In genomic region chr7:140217750-140218501, GRCh38 we compare ENCODE assay signal across 31 cellular contexts.
"Had no signal": no experiment of that assay in that cellular context is flagged by ENCODE, and none has a peak within 500 bp of the region (broad histone marks: within the 10 kb centered on the region; RNA-seq: fewer than 3 reads in every experiment).

No MANE protein-coding gene starts in this region.

- H3K4me1 ChIP-seq: ascending aorta, breast epithelium had no signal

- ATAC-seq: activated CD4-positive, alpha-beta T cell treated with anti-CD3 and anti-CD28 coated beads for 36 hours; activated CD8-positive, alpha-beta memory T cell treated with anti-CD3 and anti-CD28 coated beads, Interleukin-2, amount 10 ng/mL, durations not matched to agents 7 days and 5 days; activated CD8-positive, alpha-beta T cell treated with anti-CD3 and anti-CD28 coated beads, Interleukin-2, amount 10 ng/mL, durations not matched to agents 7 days and 5 days; activated naive CD4-positive, alpha-beta T cell treated with anti-CD3 and anti-CD28 coated beads, Interleukin-2, amount 50 U/mL, for 72 hours; activated T-cell treated with anti-CD3 and anti-CD28 coated beads, Interleukin-2, amount 50 U/mL, for 72 hours; esophagus mucosa; T-cell had no signal

- H3K9me3 ChIP-seq: ascending aorta, breast epithelium, colonic mucosa had no signal

- H3K36me3 ChIP-seq: ascending aorta, breast epithelium, cardiac muscle cell, colonic mucosa had no signal

- H3K27ac ChIP-seq: ascending aorta, cardiac muscle cell, colonic mucosa, dorsolateral prefrontal cortex had no signal

- H3K27me3 ChIP-seq: ascending aorta, breast epithelium, cardiac muscle cell, colonic mucosa, dorsolateral prefrontal cortex had no signal

- DNase-seq: activated CD4-positive, alpha-beta memory T cell treated with anti-CD3 and anti-CD28 coated beads for 36 hours; activated CD4-positive, alpha-beta T cell treated with anti-CD3 and anti-CD28 coated beads for 36 hours; activated CD4-positive, alpha-beta T cell treated with anti-CD3 and anti-CD28 coated beads, Interleukin-2, amount 10 ng/mL, durations not matched to agents 24 days and 14 days; activated CD4-positive, CD25-positive, alpha-beta regulatory T cell; activated CD4-positive, CD25-positive, alpha-beta regulatory T cell treated with anti-CD3 and anti-CD28 coated beads, Interleukin-2, amount 50 U/mL, for 72 hours; activated CD8-positive, alpha-beta memory T cell treated with anti-CD3 and anti-CD28 coated beads, Interleukin-2, amount 10 ng/mL, durations not matched to agents 7 days and 5 days; activated CD8-positive, alpha-beta memory T cell treated with anti-CD3 and anti-CD28 coated beads, Interleukin-2, amount 50 U/mL, for 4 hours; activated CD8-positive, alpha-beta T cell treated with anti-CD3 and anti-CD28 coated beads, Interleukin-2, amount 10 ng/mL, durations not matched to agents 7 days and 5 days; activated gamma-delta T cell; activated naive CD4-positive, alpha-beta T cell; activated naive CD4-positive, alpha-beta T cell treated with anti-CD3 and anti-CD28 coated beads, Interleukin-2, amount 10 ng/mL, durations not matched to agents 7 days and 5 days; activated naive CD8-positive, alpha-beta T cell treated with anti-CD3 and anti-CD28 coated beads, Interleukin-2, amount 10 ng/mL, durations not matched to agents 7 days and 5 days; activated T-cell treated with anti-CD3 and anti-CD28 coated beads for 4 hours; activated T-cell treated with anti-CD3 and anti-CD28 coated beads, Interleukin-2, amount 50 U/mL, for 24 hours; activated T-cell treated with anti-CD3 and anti-CD28 coated beads, Interleukin-2, amount 50 U/mL, for 72 hours; central memory CD4-positive, alpha-beta T cell; cerebellar nuclear complex; colonic mucosa; dorsolateral prefrontal cortex; effector memory CD4-positive, alpha-beta T cell; endodermal cell; foreskin fibroblast; SW 1271; T-cell; T-helper 2 cell had no signal

- FAIRE-seq: frontal cortex had no signal

- H3K4me3 ChIP-seq: ascending aorta, breast epithelium, cardiac muscle cell, colonic mucosa, dorsolateral prefrontal cortex had no signal
